8 cellular contexts compared by ENCODE assay signal in genomic region chr7:73701357-73701995, GRCh38. TPM values are rescaled to one million over a fixed set of nuclear protein-coding genes. Genes with fewer than 3 reads are reported as not detected.
DNase-seq lines count a peak whose midpoint lies in the region; TF ChIP-seq lines count a peak whose summit lies in the region.

No MANE protein-coding gene starts in this region.

- peak; percentile 24 for DNase-seq in NCI-H510A treated with DMSO at 0.1 percent for 48 hours (lab: John Stamatoyannopoulos, UW)
- no peak for DNase-seq in NCI-H510A (lab: John Stamatoyannopoulos, UW)
- DNase-seq in Kasumi-1 (lab: John Stamatoyannopoulos, UW), result peak; percentile 4 to 23
- DNase-seq in activated naive CD4-positive, alpha-beta T cell treated with anti-CD3 and anti-CD28 coated beads for 36 hours, result peak; percentile 36
- peak; percentile 71 for DNase-seq in iPS DF 4.7 (ENCODE audit: extremely low read depth, low spot score)
- peak; percentile 70 for DNase-seq in testis
- no peak for DNase-seq in effector CD8-positive, alpha-beta T cell (lab: John Stamatoyannopoulos, UW)
- no peak for DNase-seq in NCI-H187 treated with DMSO at 0.1 percent for 48 hours (lab: John Stamatoyannopoulos, UW)

- H3K9me3 Mint-ChIP-seq in activated naive CD4-positive, alpha-beta T cell treated with anti-CD3 and anti-CD28 coated beads for 36 hours, result no peaks in the 10 kb centered on the region

- peaks cover 29% of the 10 kb centered on the region for H3K36me3 Mint-ChIP-seq in activated naive CD4-positive, alpha-beta T cell treated with anti-CD3 and anti-CD28 coated beads for 36 hours (ENCODE audit: low read depth)

- TF ChIP-seq CTCF in testis (IDR thresholded peaks at IDR 0.05), result peak; percentile 24 to 61 (median 42)

- intact Hi-C loops in activated naive CD4-positive, alpha-beta T cell treated with anti-CD3 and anti-CD28 coated beads for 36 hours (cut with micrococcal nuclease), result no loop called here
- intact Hi-C loops in testis (cut with DNase I; ENCODE audit: low total_unique reads), result no loop called here

- no peaks in the 10 kb centered on the region for H3K9me3 ChIP-seq in testis

- no peak overlapping the region for H3K27ac ChIP-seq in testis

- no peak overlapping the region for H3K4me3 Mint-ChIP-seq in activated naive CD4-positive, alpha-beta T cell treated with anti-CD3 and anti-CD28 coated beads for 36 hours

- TF ChIP-seq POLR2A in testis (IDR thresholded peaks at IDR 0.05), result no peak

- WGBS in testis, 2 donors, result 74 to 78% methylated on average over 13 of the region's 13 CpGs

- no peaks in the 10 kb centered on the region for H3K36me3 ChIP-seq in testis (ENCODE audit: low read depth, missing control alignments)

- CTCF ChIA-PET in activated naive CD4-positive, alpha-beta T cell treated with anti-CD3 and anti-CD28 coated beads for 36 hours (lab: Charles Lee), result interaction anchor here (0.7 to 2.7 kb wide), 10 partner anchors 10 to 94 kb away, joined by 3 to 14 read pairs (median 4); no protein-coding TSS in a partner anchor

- H3K4me1 Mint-ChIP-seq in activated naive CD4-positive, alpha-beta T cell treated with anti-CD3 and anti-CD28 coated beads for 36 hours (ENCODE audit: low read depth), result peaks cover 13% of the 10 kb centered on the region

- H3K4me1 ChIP-seq in testis, result peaks cover 5% of the 10 kb centered on the region

- H3K27me3 Mint-ChIP-seq in activated naive CD4-positive, alpha-beta T cell treated with anti-CD3 and anti-CD28 coated beads for 36 hours (ENCODE audit: low read depth), result no peaks in the 10 kb centered on the region

- H3K27me3 ChIP-seq in testis, result no peaks in the 10 kb centered on the region

- H3K4me3 ChIP-seq in testis, result no peak overlapping the region

- no peak overlapping the region for H3K27ac Mint-ChIP-seq in activated naive CD4-positive, alpha-beta T cell treated with anti-CD3 and anti-CD28 coated beads for 36 hours

RNA-seq across cellular contexts. Expression of gene STX1A, which starts 18.0 kb away (rescaled TPM):
- total RNA-seq in activated naive CD4-positive, alpha-beta T cell treated with anti-CD3 and anti-CD28 coated beads for 36 hours, result 10 to 100 TPM; 23.7 to 24.1 TPM
- 10 to 100 TPM; 24.7 to 28.2 TPM for total RNA-seq in testis
- polyA plus RNA-seq in testis (ENCODE audit: insufficient read depth, low read depth, low replicate concordance), result 13.2 TPM

RNA-seq across cellular contexts. Expression of gene BUD23, which starts 18.1 kb away (rescaled TPM):
- 100 to 1,000 TPM in 1 of 2 experiments, 10 to 100 TPM in 1; 95.1 to 110 TPM for total RNA-seq in activated naive CD4-positive, alpha-beta T cell treated with anti-CD3 and anti-CD28 coated beads for 36 hours
- total RNA-seq in testis, result 100 to 1,000 TPM; 241 to 252 TPM
- 231 TPM for polyA plus RNA-seq in testis (ENCODE audit: insufficient read depth, low read depth, low replicate concordance)

RNA-seq across cellular contexts. Expression of gene DNAJC30, which starts 18.2 kb away (rescaled TPM):
- total RNA-seq in activated naive CD4-positive, alpha-beta T cell treated with anti-CD3 and anti-CD28 coated beads for 36 hours, result 1 to 10 TPM; 4.2 to 4.4 TPM
- 10 to 100 TPM; 19.7 to 25.0 TPM for total RNA-seq in testis
- 27.7 TPM for polyA plus RNA-seq in testis (ENCODE audit: insufficient read depth, low read depth, low replicate concordance)

RNA-seq across cellular contexts. Expression of gene VPS37D, which starts 33.8 kb away (rescaled TPM):
- total RNA-seq in activated naive CD4-positive, alpha-beta T cell treated with anti-CD3 and anti-CD28 coated beads for 36 hours, result not detected
- total RNA-seq in testis, result 10 to 100 TPM; 15.0 to 24.8 TPM
- polyA plus RNA-seq in testis (ENCODE audit: insufficient read depth, low read depth, low replicate concordance), result 10.3 TPM

RNA-seq across cellular contexts. Expression of gene ABHD11, which starts 37.1 kb away (rescaled TPM):
- 10 to 100 TPM in 1 of 2 experiments, 1 to 10 TPM in 1; 9.4 to 11.3 TPM for total RNA-seq in activated naive CD4-positive, alpha-beta T cell treated with anti-CD3 and anti-CD28 coated beads for 36 hours
- 10 to 100 TPM; 29.0 to 33.1 TPM for total RNA-seq in testis
- polyA plus RNA-seq in testis (ENCODE audit: insufficient read depth, low read depth, low replicate concordance), result 21.6 TPM

Comparison
In these comparisons a context has a peak if more than half of its experiments do, and no peak if none do; other contexts are left out.
1. DNase-seq: peak in NCI-H510A treated with DMSO at 0.1 percent for 48 hours (single experiment), Kasumi-1 (2 of 2), activated naive CD4-positive, alpha-beta T cell treated with anti-CD3 and anti-CD28 coated beads for 36 hours (single experiment), iPS DF 4.7 (single experiment) and testis (single experiment); none in NCI-H510A (single experiment), effector CD8-positive, alpha-beta T cell (single experiment) and NCI-H187 treated with DMSO at 0.1 percent for 48 hours (single experiment).